ENCODE assay signal across 8 cellular contexts in the genomic region with DNA sequence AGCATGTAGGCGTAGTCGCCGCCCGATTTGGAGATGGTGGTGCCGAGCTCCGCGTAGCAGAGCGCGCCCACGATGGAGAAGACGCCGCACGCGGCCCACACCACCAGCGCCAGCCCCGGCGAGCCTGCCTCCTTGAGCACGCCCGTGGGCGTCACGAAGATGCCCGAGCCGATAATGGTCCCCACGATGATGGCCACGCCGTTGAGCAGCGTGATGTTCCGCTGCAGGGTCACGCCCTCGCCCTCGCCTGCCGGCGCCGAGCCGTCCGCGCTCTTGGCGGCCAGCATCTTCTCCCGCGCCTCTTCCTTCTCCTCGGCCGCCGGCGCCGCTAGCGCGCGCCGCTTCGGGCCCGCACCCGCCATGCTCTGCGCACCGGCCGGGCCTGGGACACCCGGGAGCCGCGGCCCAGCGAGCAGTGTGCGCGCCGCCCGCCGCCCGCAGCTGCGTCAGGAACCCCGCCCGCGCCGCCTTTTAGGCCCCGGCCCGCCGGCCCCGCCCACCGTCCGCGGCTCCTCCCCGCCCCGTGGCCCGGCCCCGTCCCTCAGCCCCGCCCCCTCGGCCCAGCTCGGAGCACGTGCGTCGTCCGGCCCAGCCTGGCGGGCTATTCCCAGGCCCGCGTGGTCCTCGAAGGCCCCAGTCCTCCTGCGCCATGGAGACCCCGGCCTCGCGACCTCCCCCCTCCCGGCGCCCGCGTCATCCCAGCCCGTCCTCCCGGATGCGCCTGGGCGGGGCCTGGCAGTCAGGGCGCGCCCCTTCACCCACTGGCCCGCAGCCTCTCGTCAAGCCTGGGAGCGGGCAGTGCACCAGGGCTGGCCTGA. TPM values are rescaled to one million over a fixed set of nuclear protein-coding genes. Genes with fewer than 3 reads are reported as not detected.
A peak's percentile ranks its signal among the peaks of the same experiment; 100 is the strongest.
DNase-seq lines count a peak whose midpoint lies in the region; ATAC-seq, FAIRE-seq and TF ChIP-seq lines count a peak whose summit lies in the region.
"Not testable (repeated sequence)": the region's sequence is repeated elsewhere in the genome, so short reads cannot be mapped to it uniquely, and the experiment has no call there.

A gene (minus strand): TSS at position 447 of the 818 bp plus-strand sequence. CDS start 85 bp downstream, at position 362.

- TF ChIP-seq POLR2A in GM12892 (IDR thresholded peaks at IDR 0.05; ENCODE audit: low read depth, low read length) (peak; percentile 93), body of pancreas (IDR thresholded peaks at IDR 0.05) (peak in 2 of 3 donors; percentile 15 to 25), upper lobe of left lung (IDR thresholded peaks at IDR 0.05) (peak in 2 of 4 donors; percentile 54 to 81)

- peak within 1 kb of the TSS; percentile 87 for H3K4me3 Mint-ChIP-seq in WTC11

- peaks cover 36% of the 10 kb centered on the region for H3K4me1 ChIP-seq in body of pancreas
- not testable (repeated sequence) for H3K4me1 ChIP-seq in iPS DF 6.9 (ENCODE audit: control insufficient read depth, insufficient read depth, low read length)
- peaks cover 9 to 36% (median 29%) of the 10 kb centered on the region in 4 donors for H3K4me1 ChIP-seq in upper lobe of left lung

- CTCF ChIA-PET in WTC11 (lab: Charles Lee): interaction anchor here (2.8 to 13.1 kb wide), 3 partner anchors 19 to 92 kb away, joined by 40 to 234 read pairs (median 192); no protein-coding TSS in a partner anchor

- not testable (repeated sequence) for H3K27me3 ChIP-seq in body of pancreas; iPS DF 6.9 (ENCODE audit: control insufficient read depth, insufficient read depth, low read length); upper lobe of left lung

- TF ChIP-seq EP300 in upper lobe of left lung (IDR thresholded peaks at IDR 0.05): not testable (repeated sequence)

- peaks cover 66% of the 10 kb centered on the region for H3K27me3 Mint-ChIP-seq in WTC11 (ENCODE audit: low read depth)

- H3K27ac ChIP-seq in body of pancreas (peak within 1 kb of the TSS in 2 of 4 donors; percentile 52 to 63), upper lobe of left lung (peak within 1 kb of the TSS in 3 of 4 donors; percentile 40 to 66 (median 64))
- H3K27ac ChIP-seq in iPS DF 6.9 (ENCODE audit: low read length): not testable (repeated sequence)

- peak within 1 kb of the TSS; percentile 53; the same call in 1 of the 2 replicates for H3K27ac Mint-ChIP-seq in WTC11

- POLR2A ChIA-PET in WTC11 (lab: Charles Lee): interaction anchor here (0.5 to 3.7 kb wide), 6 partner anchors 13 to 386 kb away, joined by 3 to 45 read pairs (median 8); a partner anchor contains a TSS

- H3K9me3 ChIP-seq in body of pancreas; iPS DF 6.9 (ENCODE audit: control insufficient read depth, insufficient read depth, low read length); upper lobe of left lung: not testable (repeated sequence)

- not testable (repeated sequence) for TF ChIP-seq CTCF in WTC11 (IDR thresholded peaks at IDR 0.05); body of pancreas (IDR thresholded peaks at IDR 0.05); upper lobe of left lung (IDR thresholded peaks at IDR 0.05)

- not testable (repeated sequence) for H3K9me3 Mint-ChIP-seq in WTC11

- H3K4me1 Mint-ChIP-seq in WTC11: peaks cover 72% of the 10 kb centered on the region

- H3K4me3 ChIP-seq in body of pancreas: not testable (repeated sequence)
- H3K4me3 ChIP-seq in iPS DF 6.9 (ENCODE audit: low read length) (peak within 1 kb of the TSS; percentile 66), upper lobe of left lung (peak within 1 kb of the TSS; percentile 41 to 60 (median 58))

- intact Hi-C loops in body of pancreas (cut with DNase I): not testable (repeated sequence)

- not testable (repeated sequence) for H3K36me3 ChIP-seq in body of pancreas (replicated peaks in 1 of 2; ENCODE audit: insufficient read depth in 1 of 2, low read depth in 2 of 2); iPS DF 6.9 (ENCODE audit: control insufficient read depth, insufficient read depth, low read length); upper lobe of left lung

- WGBS in body of pancreas, 2 donors: 9% methylated on average over 72 of the region's 109 CpGs; no CpG with 5 or more reads in 1 of the 2 donors
- no CpG with 5 or more reads among the region's 109 CpGs for WGBS in iPS DF 6.9 (ENCODE audit: insufficient coverage, insufficient read length)
- WGBS in upper lobe of left lung, 2 donors: 0 to 2% methylated on average over 9 to 30 of the region's 109 CpGs

- ATAC-seq in HG02763 (IDR thresholded peaks at IDR 0.05; ENCODE audit: unreplicated experiment) (peak; percentile 66), WTC11 (peak; percentile 57), body of pancreas (peak; percentile 65), upper lobe of left lung (ENCODE audit: low FRiP score in 2 of 2) (peak; percentile 66 to 91)

- peaks cover 16% of the 10 kb centered on the region for H3K36me3 Mint-ChIP-seq in WTC11

- DNase-seq in GM12892 (ENCODE audit: insufficient read length) (peak; percentile 57), NCI-H1930 (lab: John Stamatoyannopoulos, UW) (peak; percentile 60 to 69), WTC11 (ENCODE audit: low spot score) (peak; percentile 90), body of pancreas (peak; percentile 70 to 78 (median 76)), retina (peak; percentile 78), upper lobe of left lung (peak; percentile 81 to 98)
- not testable (repeated sequence) for DNase-seq in iPS DF 6.9 (ENCODE audit: low read depth, low spot score)

- peak; percentile 78 for FAIRE-seq in GM12892 (lab: Jason Lieb, UNC)

TF ChIP-seq in WTC11, 78 proteins besides CTCF, POLR2A, EP300 and RAD21 (continues in another document):
- peak; percentile 67; the same call in 1 of the 2 replicates for TF ChIP-seq FOXK1 (CRISPR knock-in tag; IDR thresholded peaks at IDR 0.05)
- TF ChIP-seq, protein P1, sequence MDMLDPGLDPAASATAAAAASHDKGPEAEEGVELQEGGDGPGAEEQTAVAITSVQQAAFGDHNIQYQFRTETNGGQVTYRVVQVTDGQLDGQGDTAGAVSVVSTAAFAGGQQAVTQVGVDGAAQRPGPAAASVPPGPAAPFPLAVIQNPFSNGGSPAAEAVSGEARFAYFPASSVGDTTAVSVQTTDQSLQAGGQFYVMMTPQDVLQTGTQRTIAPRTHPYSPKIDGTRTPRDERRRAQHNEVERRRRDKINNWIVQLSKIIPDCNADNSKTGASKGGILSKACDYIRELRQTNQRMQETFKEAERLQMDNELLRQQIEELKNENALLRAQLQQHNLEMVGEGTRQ (CRISPR knock-in tag; IDR thresholded peaks at IDR 0.05): peak; percentile 65
- 0 out of 2 replicates have a peak, but pooled peaks have one; percentile 54 for TF ChIP-seq ESRRA (CRISPR knock-in tag; IDR thresholded peaks at IDR 0.05; ENCODE audit: borderline replicate concordance)
- peak; percentile 88 for TF ChIP-seq MYBL2 (CRISPR knock-in tag; IDR thresholded peaks at IDR 0.05)
- TF ChIP-seq GABPB1 (CRISPR knock-in tag; IDR thresholded peaks at IDR 0.05): peak; percentile 75
- peak; percentile 57; the same call in 1 of the 2 replicates for TF ChIP-seq TEAD1 (CRISPR knock-in tag; IDR thresholded peaks at IDR 0.05)
- TF ChIP-seq, protein P2, sequence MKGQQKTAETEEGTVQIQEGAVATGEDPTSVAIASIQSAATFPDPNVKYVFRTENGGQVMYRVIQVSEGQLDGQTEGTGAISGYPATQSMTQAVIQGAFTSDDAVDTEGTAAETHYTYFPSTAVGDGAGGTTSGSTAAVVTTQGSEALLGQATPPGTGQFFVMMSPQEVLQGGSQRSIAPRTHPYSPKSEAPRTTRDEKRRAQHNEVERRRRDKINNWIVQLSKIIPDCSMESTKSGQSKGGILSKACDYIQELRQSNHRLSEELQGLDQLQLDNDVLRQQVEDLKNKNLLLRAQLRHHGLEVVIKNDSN (CRISPR knock-in tag; IDR thresholded peaks at IDR 0.05): peak; percentile 68; the same call in 1 of the 2 replicates
- TF ChIP-seq, protein P3, sequence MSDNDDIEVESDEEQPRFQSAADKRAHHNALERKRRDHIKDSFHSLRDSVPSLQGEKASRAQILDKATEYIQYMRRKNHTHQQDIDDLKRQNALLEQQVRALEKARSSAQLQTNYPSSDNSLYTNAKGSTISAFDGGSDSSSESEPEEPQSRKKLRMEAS (CRISPR knock-in tag; IDR thresholded peaks at IDR 0.05): peak; percentile 97
- peak; percentile 50; the same call in 1 of the 2 replicates for TF ChIP-seq ELF4 (CRISPR knock-in tag; IDR thresholded peaks at IDR 0.05; ENCODE audit: low read depth)
- TF ChIP-seq, protein P4, sequence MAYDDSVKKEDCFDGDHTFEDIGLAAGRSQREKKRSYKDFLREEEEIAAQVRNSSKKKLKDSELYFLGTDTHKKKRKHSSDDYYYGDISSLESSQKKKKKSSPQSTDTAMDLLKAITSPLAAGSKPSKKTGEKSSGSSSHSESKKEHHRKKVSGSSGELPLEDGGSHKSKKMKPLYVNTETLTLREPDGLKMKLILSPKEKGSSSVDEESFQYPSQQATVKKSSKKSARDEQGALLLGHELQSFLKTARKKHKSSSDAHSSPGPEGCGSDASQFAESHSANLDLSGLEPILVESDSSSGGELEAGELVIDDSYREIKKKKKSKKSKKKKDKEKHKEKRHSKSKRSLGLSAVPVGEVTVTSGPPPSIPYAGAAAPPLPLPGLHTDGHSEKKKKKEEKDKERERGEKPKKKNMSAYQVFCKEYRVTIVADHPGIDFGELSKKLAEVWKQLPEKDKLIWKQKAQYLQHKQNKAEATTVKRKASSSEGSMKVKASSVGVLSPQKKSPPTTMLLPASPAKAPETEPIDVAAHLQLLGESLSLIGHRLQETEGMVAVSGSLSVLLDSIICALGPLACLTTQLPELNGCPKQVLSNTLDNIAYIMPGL (CRISPR knock-in tag; IDR thresholded peaks at IDR 0.05): 0 out of 2 replicates have a peak, but pooled peaks have one; percentile 13
- TF ChIP-seq NR3C1 (CRISPR knock-in tag; conservative IDR thresholded peaks at IDR 0.05; ENCODE audit: low read depth): peak; percentile 86; the same call in 1 of the 2 replicates

RNA-seq across cellular contexts. Expression of the gene that starts here (rescaled TPM):
- 17.1 TPM for polyA plus RNA-seq in GM12892 (2012; ENCODE audit: missing spikeins)
- 105 to 197 TPM (median 107 TPM) in 3 replicates for total RNA-seq in WTC11 (2021)
- total RNA-seq in body of pancreas: 1 to 10 TPM; 1.6 to 3.4 TPM
- 10 to 100 TPM in 2 of 6 donors, 1 to 10 TPM in 4; 4.7 to 20.4 (median 8.5) TPM for total RNA-seq in upper lobe of left lung
